Comparison of ENCODE assay signal across 1 cellular context in the genomic region with DNA sequence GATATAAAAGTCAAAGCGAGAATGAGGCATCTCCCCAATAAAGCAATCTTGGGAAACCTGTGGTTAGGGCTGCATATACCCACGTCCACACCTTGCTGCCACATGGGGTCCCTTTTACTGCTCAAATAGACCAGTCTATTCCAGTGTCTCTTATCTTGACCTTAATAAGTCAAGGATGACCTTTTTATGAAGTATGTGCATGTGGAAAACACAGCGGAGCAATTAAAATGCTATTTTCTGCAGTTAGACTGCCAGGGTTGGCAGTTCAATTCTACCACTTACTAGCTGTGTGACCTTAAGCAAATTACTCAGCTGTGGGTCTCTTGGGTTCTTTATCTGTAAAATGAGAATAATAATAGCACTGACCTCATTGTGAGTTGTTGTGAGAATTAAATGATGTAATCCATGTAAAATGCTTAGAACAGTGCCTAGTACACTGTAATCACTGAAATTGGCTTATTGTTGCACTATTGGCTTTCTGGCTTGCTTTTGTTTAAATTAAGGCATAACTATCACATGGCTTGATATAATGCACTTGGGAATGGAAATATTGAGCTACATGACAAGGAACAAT.
TF ChIP-seq lines count a peak whose summit lies in the region.

No MANE protein-coding gene starts in this region.

TF ChIP-seq in K562, 482 proteins besides CTCF, POLR2A, EP300 and RAD21 (continued from another document):
- TF ChIP-seq, protein P1, sequence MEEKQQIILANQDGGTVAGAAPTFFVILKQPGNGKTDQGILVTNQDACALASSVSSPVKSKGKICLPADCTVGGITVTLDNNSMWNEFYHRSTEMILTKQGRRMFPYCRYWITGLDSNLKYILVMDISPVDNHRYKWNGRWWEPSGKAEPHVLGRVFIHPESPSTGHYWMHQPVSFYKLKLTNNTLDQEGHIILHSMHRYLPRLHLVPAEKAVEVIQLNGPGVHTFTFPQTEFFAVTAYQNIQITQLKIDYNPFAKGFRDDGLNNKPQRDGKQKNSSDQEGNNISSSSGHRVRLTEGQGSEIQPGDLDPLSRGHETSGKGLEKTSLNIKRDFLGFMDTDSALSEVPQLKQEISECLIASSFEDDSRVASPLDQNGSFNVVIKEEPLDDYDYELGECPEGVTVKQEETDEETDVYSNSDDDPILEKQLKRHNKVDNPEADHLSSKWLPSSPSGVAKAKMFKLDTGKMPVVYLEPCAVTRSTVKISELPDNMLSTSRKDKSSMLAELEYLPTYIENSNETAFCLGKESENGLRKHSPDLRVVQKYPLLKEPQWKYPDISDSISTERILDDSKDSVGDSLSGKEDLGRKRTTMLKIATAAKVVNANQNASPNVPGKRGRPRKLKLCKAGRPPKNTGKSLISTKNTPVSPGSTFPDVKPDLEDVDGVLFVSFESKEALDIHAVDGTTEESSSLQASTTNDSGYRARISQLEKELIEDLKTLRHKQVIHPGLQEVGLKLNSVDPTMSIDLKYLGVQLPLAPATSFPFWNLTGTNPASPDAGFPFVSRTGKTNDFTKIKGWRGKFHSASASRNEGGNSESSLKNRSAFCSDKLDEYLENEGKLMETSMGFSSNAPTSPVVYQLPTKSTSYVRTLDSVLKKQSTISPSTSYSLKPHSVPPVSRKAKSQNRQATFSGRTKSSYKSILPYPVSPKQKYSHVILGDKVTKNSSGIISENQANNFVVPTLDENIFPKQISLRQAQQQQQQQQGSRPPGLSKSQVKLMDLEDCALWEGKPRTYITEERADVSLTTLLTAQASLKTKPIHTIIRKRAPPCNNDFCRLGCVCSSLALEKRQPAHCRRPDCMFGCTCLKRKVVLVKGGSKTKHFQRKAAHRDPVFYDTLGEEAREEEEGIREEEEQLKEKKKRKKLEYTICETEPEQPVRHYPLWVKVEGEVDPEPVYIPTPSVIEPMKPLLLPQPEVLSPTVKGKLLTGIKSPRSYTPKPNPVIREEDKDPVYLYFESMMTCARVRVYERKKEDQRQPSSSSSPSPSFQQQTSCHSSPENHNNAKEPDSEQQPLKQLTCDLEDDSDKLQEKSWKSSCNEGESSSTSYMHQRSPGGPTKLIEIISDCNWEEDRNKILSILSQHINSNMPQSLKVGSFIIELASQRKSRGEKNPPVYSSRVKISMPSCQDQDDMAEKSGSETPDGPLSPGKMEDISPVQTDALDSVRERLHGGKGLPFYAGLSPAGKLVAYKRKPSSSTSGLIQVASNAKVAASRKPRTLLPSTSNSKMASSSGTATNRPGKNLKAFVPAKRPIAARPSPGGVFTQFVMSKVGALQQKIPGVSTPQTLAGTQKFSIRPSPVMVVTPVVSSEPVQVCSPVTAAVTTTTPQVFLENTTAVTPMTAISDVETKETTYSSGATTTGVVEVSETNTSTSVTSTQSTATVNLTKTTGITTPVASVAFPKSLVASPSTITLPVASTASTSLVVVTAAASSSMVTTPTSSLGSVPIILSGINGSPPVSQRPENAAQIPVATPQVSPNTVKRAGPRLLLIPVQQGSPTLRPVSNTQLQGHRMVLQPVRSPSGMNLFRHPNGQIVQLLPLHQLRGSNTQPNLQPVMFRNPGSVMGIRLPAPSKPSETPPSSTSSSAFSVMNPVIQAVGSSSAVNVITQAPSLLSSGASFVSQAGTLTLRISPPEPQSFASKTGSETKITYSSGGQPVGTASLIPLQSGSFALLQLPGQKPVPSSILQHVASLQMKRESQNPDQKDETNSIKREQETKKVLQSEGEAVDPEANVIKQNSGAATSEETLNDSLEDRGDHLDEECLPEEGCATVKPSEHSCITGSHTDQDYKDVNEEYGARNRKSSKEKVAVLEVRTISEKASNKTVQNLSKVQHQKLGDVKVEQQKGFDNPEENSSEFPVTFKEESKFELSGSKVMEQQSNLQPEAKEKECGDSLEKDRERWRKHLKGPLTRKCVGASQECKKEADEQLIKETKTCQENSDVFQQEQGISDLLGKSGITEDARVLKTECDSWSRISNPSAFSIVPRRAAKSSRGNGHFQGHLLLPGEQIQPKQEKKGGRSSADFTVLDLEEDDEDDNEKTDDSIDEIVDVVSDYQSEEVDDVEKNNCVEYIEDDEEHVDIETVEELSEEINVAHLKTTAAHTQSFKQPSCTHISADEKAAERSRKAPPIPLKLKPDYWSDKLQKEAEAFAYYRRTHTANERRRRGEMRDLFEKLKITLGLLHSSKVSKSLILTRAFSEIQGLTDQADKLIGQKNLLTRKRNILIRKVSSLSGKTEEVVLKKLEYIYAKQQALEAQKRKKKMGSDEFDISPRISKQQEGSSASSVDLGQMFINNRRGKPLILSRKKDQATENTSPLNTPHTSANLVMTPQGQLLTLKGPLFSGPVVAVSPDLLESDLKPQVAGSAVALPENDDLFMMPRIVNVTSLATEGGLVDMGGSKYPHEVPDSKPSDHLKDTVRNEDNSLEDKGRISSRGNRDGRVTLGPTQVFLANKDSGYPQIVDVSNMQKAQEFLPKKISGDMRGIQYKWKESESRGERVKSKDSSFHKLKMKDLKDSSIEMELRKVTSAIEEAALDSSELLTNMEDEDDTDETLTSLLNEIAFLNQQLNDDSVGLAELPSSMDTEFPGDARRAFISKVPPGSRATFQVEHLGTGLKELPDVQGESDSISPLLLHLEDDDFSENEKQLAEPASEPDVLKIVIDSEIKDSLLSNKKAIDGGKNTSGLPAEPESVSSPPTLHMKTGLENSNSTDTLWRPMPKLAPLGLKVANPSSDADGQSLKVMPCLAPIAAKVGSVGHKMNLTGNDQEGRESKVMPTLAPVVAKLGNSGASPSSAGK (IDR thresholded peaks at IDR 0.05), result peak; percentile 14; the same call in 1 of the 2 replicates
- TF ChIP-seq ATF7 (IDR thresholded peaks at IDR 0.05), result peak; percentile 39; the same call in 1 of the 2 replicates
